8 cellular contexts compared by ENCODE assay signal in genomic region chr18:26549486-26550435, GRCh38. TPM values are rescaled to one million over a fixed set of nuclear protein-coding genes. Genes with fewer than 3 reads are reported as not detected.
DNase-seq lines count a peak whose midpoint lies in the region; ATAC-seq and TF ChIP-seq lines count a peak whose summit lies in the region.

No MANE protein-coding gene starts in this region.

- H3K36me3 Mint-ChIP-seq in activated naive CD8-positive, alpha-beta T cell = no peaks in the 10 kb centered on the region

- peak overlapping the region; percentile 67 for H3K4me3 ChIP-seq in BE2C (ENCODE audit: low read depth, low read length)

- no peaks in the 10 kb centered on the region for H3K9me3 ChIP-seq in BE2C

- no peaks in the 10 kb centered on the region for H3K36me3 ChIP-seq in BE2C

- peak overlapping the region; percentile 77 for H3K4me3 Mint-ChIP-seq in activated naive CD8-positive, alpha-beta T cell

- no peak overlapping the region for H3K27ac Mint-ChIP-seq in activated naive CD8-positive, alpha-beta T cell

- H3K27me3 Mint-ChIP-seq in activated naive CD8-positive, alpha-beta T cell = peaks cover 29% of the 10 kb centered on the region

- no peak for TF ChIP-seq CTCF in BE2C (IDR thresholded peaks at IDR 0.05; ENCODE audit: low read depth, low read length)
- TF ChIP-seq CTCF in omental fat pad (IDR thresholded peaks at IDR 0.05) = no peak

- H3K9me3 Mint-ChIP-seq in activated naive CD8-positive, alpha-beta T cell (ENCODE audit: low read depth) = no peaks in the 10 kb centered on the region

- ATAC-seq in GM19455 (IDR thresholded peaks at IDR 0.05; ENCODE audit: unreplicated experiment) = peak; percentile 24
- ATAC-seq in Right ventricle myocardium superior (ENCODE audit: poor library complexity) = peak; percentile 77
- peak; percentile 35 for ATAC-seq in omental fat pad (ENCODE audit: low FRiP score)
- ATAC-seq in HG02763 (IDR thresholded peaks at IDR 0.05; ENCODE audit: unreplicated experiment) = no peak

- DNase-seq in BE2C (peak; percentile 57), NCI-H345 treated with DMSO at 0.1 percent for 48 hours (lab: John Stamatoyannopoulos, UW; ENCODE audit: unreplicated experiment) (peak; percentile 29), Right ventricle myocardium superior (peak; percentile 83), omental fat pad (ENCODE audit: low spot score) (no peak), GF-D8 (lab: John Stamatoyannopoulos, UW) (no peak)

- H3K4me1 ChIP-seq in BE2C = no peaks in the 10 kb centered on the region

- intact Hi-C loops in Right ventricle myocardium superior (cut with DNase I) = loop anchor here (5.0 to 10.0 kb wide), 2 partner anchors 87 to 165 kb away; no protein-coding TSS in a partner anchor

- H3K27me3 ChIP-seq in BE2C = no peaks in the 10 kb centered on the region

- peaks cover 35% of the 10 kb centered on the region for H3K4me1 Mint-ChIP-seq in activated naive CD8-positive, alpha-beta T cell (ENCODE audit: low read depth)

RNA-seq across cellular contexts. Expression of gene KCTD1, which starts 1.4 kb away (rescaled TPM):
- polyA plus RNA-seq in BE2C (2012; ENCODE audit: insufficient read depth, insufficient read length, low read depth) = 17.7 TPM
- 16.1 TPM for total RNA-seq in Right ventricle myocardium superior
- 1 to 10 TPM; 3.4 to 9.5 (median 8.5) TPM for total RNA-seq in omental fat pad

Comparison
In these comparisons a context has a peak if more than half of its experiments do, and no peak if none do; other contexts are left out.
1. DNase-seq: peak in BE2C (single experiment), NCI-H345 treated with DMSO at 0.1 percent for 48 hours (single experiment) and Right ventricle myocardium superior (single experiment); none in omental fat pad (single experiment) and GF-D8 (single experiment).